In genomic region chr13:29865934-29866333, GRCh38 we compare ENCODE assay signal across 27 cellular contexts.
"Had no signal": no experiment of that assay in that cellular context is flagged by ENCODE, and none has a peak within 500 bp of the region (broad histone marks: within the 10 kb centered on the region; RNA-seq: fewer than 3 reads in every experiment).

No MANE protein-coding gene starts in this region.

- H3K9me3 Mint-ChIP-seq: effector memory CD8-positive, alpha-beta T cell; immature natural killer cell; memory B cell; nephron; stimulated activated effector memory CD8-positive, alpha-beta T cell treated with anti-CD3 and anti-CD28 coated beads, Interleukin-12 subunit alpha, Interleukin-12 subunit beta, amount 100 ng/mL, for 72 hours had no signal

- H3K9me3 ChIP-seq: gastrocnemius medialis, lower lobe of right lung, right atrium auricular region, sigmoid colon, stomach, thyroid gland, upper lobe of left lung, uterus had no signal

- H3K36me3 ChIP-seq: gastrocnemius medialis, lower lobe of right lung, neural progenitor cell, right atrium auricular region, sigmoid colon, stomach, thyroid gland, upper lobe of left lung, uterus had no signal

- H3K4me1 Mint-ChIP-seq: immature natural killer cell; memory B cell; naive thymus-derived CD4-positive, alpha-beta T cell; nephron; neural progenitor cell; stimulated activated effector memory CD8-positive, alpha-beta T cell treated with anti-CD3 and anti-CD28 coated beads, Interleukin-12 subunit alpha, Interleukin-12 subunit beta, amount 100 ng/mL, for 72 hours had no signal

- H3K27ac Mint-ChIP-seq: effector memory CD8-positive, alpha-beta T cell; immature natural killer cell; memory B cell; naive thymus-derived CD4-positive, alpha-beta T cell; nephron; neural progenitor cell; progenitor cell of endocrine pancreas; stimulated activated effector memory CD8-positive, alpha-beta T cell treated with anti-CD3 and anti-CD28 coated beads, Interleukin-12 subunit alpha, Interleukin-12 subunit beta, amount 100 ng/mL, for 72 hours had no signal

- H3K27me3 ChIP-seq: gastrocnemius medialis, neural progenitor cell, right atrium auricular region, sigmoid colon, stomach, thyroid gland, upper lobe of left lung, uterus had no signal

- ATAC-seq: effector memory CD8-positive, alpha-beta T cell; gastrocnemius medialis; left ventricle myocardium superior; lower lobe of right lung; naive thymus-derived CD4-positive, alpha-beta T cell; stimulated activated effector memory CD8-positive, alpha-beta T cell treated with anti-CD3 and anti-CD28 coated beads, Interleukin-12 subunit alpha, Interleukin-12 subunit beta, amount 100 ng/mL, for 72 hours had no signal

- H3K27me3 Mint-ChIP-seq: progenitor cell of endocrine pancreas had no signal

- H3K36me3 Mint-ChIP-seq: neural progenitor cell; stimulated activated effector memory CD8-positive, alpha-beta T cell treated with anti-CD3 and anti-CD28 coated beads, Interleukin-12 subunit alpha, Interleukin-12 subunit beta, amount 100 ng/mL, for 72 hours had no signal

- H3K4me1 ChIP-seq: gastrocnemius medialis, lower lobe of right lung, neural progenitor cell, parathyroid adenoma, right atrium auricular region, sigmoid colon, stomach, thyroid gland, upper lobe of left lung, uterus had no signal

- H3K4me3 Mint-ChIP-seq: effector memory CD8-positive, alpha-beta T cell; immature natural killer cell; memory B cell; naive thymus-derived CD4-positive, alpha-beta T cell; nephron; neural progenitor cell; stimulated activated effector memory CD8-positive, alpha-beta T cell treated with anti-CD3 and anti-CD28 coated beads, Interleukin-12 subunit alpha, Interleukin-12 subunit beta, amount 100 ng/mL, for 72 hours had no signal

- DNase-seq: cortex of kidney; effector memory CD8-positive, alpha-beta T cell; foreskin fibroblast; gastrocnemius medialis; glutamatergic neuron; hypothalamus; immature natural killer cell; islet precursor cell; kidney glomerular epithelial cell; left ventricle myocardium superior; lower lobe of right lung; naive thymus-derived CD4-positive, alpha-beta T cell; sigmoid colon; stimulated activated CD4-positive, alpha-beta T cell treated with anti-CD3 and anti-CD28 coated beads, Interleukin-2, amount 100 ng/mL, for 24 hours; stimulated activated CD4-positive, alpha-beta T cell treated with anti-CD3 and anti-CD28 coated beads, Interleukin-4, amount 100 ng/mL, for 24 hours; stimulated activated naive CD4-positive, alpha-beta T cell treated with Interleukin-2 at 50 U/mL for 16 hours; stomach; thyroid gland; upper lobe of left lung; uterus had no signal

- H3K4me3 ChIP-seq: gastrocnemius medialis, lower lobe of right lung, neural progenitor cell, right atrium auricular region, sigmoid colon, stomach, thyroid gland, upper lobe of left lung, uterus had no signal

- H3K27ac ChIP-seq: gastrocnemius medialis, lower lobe of right lung, neural progenitor cell, parathyroid adenoma, right atrium auricular region, sigmoid colon, stomach, thyroid gland, upper lobe of left lung, uterus had no signal
